Comparison of ENCODE assay signal across 8 cellular contexts in the genomic region with DNA sequence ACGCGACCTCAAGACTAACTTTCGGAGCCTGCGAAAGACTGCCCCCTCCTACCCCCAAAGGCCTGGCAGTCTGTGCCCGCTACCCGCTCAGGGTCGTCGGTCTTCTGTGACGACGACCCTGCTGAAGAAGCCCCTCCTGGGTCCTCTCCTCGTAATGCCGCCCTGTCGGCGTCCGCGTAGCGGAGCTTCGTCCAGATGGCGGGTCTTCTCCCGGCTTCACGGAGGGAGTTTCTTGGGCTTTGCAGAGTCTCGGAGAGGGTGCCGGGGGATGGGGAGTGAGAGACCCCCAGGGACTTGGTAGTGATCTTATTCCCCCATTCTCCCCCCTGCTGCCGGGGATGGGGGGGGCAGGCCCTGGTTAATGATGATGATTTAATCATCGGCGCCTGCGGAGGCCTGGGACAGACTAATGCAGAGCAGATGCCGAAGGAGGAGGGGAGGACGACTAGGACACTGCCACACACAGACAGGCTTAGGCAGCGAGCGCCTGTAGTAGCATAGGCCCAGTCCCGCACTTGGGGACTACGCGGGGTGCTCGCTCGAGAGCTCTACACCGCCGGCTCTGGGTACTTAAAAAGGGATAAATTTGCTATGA. TPM values are rescaled to one million over a fixed set of nuclear protein-coding genes. Genes with fewer than 3 reads are reported as not detected.
DNase-seq lines count a peak whose midpoint lies in the region; ATAC-seq and TF ChIP-seq lines count a peak whose summit lies in the region.

No MANE protein-coding gene starts in this region.

- H3K4me3 Mint-ChIP-seq in effector memory CD8-positive, alpha-beta T cell, result peak overlapping the region; percentile 93 to 97

- H3K9me3 Mint-ChIP-seq in effector memory CD8-positive, alpha-beta T cell, result no peaks in the 10 kb centered on the region

- DNase-seq in A172 (ENCODE audit: low spot score) (peak; percentile 44), GM13977 (ENCODE audit: low spot score) (peak; percentile 58), SK-MEL-5 (ENCODE audit: low read depth, low spot score) (peak; percentile 58), cortex of kidney (lab: John Stamatoyannopoulos, UW) (no peak), NCI-H1092 (lab: John Stamatoyannopoulos, UW) (no peak)
- no peak for DNase-seq in effector memory CD8-positive, alpha-beta T cell

- in situ Hi-C loops in GM13977 (cut with MboI; ENCODE audit: low pct_unique_long_range_greater_than_20kb, low sequenced_read_pairs, unreplicated experiment) (no loop called here), SK-MEL-5 (cut with HindIII; ENCODE audit: low pct_unique_long_range_greater_than_20kb, low sequenced_read_pairs) (no loop called here)

- peak overlapping the region; percentile 99 for H3K27ac Mint-ChIP-seq in effector memory CD8-positive, alpha-beta T cell

- peaks cover 22 to 29% of the 10 kb centered on the region in 2 donors for H3K27me3 ChIP-seq in mucosa of rectum (ENCODE audit: control insufficient read depth in 2 of 2, insufficient read depth in 2 of 2, low read length in 2 of 2)

- H3K27me3 Mint-ChIP-seq in effector memory CD8-positive, alpha-beta T cell, result peaks cover 5 to 38% of the 10 kb centered on the region in 2 donors

- H3K4me3 ChIP-seq in mucosa of rectum (ENCODE audit: low read length in 2 of 2), result peak overlapping the region; percentile 97 to 100

- peak overlapping the region; percentile 99 to 100 for H3K9ac ChIP-seq in mucosa of rectum (ENCODE audit: low read depth in 1 of 2, low read length in 2 of 2)

- ATAC-seq in HG03354 (IDR thresholded peaks at IDR 0.05; ENCODE audit: poor library complexity, severe bottlenecking, unreplicated experiment), result peak; percentile 3
- peak; percentile 8 for ATAC-seq in effector memory CD8-positive, alpha-beta T cell (replicated peaks)

- peaks cover 42% of the 10 kb centered on the region for H3K36me3 Mint-ChIP-seq in effector memory CD8-positive, alpha-beta T cell (ENCODE audit: insufficient read depth)

- H3K36me3 ChIP-seq in mucosa of rectum (ENCODE audit: control insufficient read depth in 2 of 2, insufficient read depth in 2 of 2, low read length in 2 of 2), result peaks cover 7 to 12% of the 10 kb centered on the region in 2 donors

- peaks cover 35 to 38% of the 10 kb centered on the region in 2 donors for H3K4me1 Mint-ChIP-seq in effector memory CD8-positive, alpha-beta T cell (ENCODE audit: low read depth in 2 of 2)

- peak overlapping the region; percentile 100 for H3K27ac ChIP-seq in mucosa of rectum (ENCODE audit: low read depth in 2 of 2, low read length in 2 of 2)

- peaks cover 24 to 36% of the 10 kb centered on the region in 2 donors for H3K4me1 ChIP-seq in mucosa of rectum (ENCODE audit: control insufficient read depth in 2 of 2, insufficient read depth in 2 of 2, low read length in 2 of 2)

- no peak for TF ChIP-seq CTCF in GM13977 (IDR thresholded peaks at IDR 0.05; ENCODE audit: extremely low read depth, insufficient read depth, missing control alignments)

- no peaks in the 10 kb centered on the region for H3K9me3 ChIP-seq in mucosa of rectum (ENCODE audit: control insufficient read depth in 2 of 2, low read length in 2 of 2)

RNA-seq across cellular contexts. Expression of gene PCGF1, which starts 0.5 kb away (rescaled TPM):
- 33.9 and 67.3 TPM in 2 replicates for total RNA-seq in A172 (2014; rRNA removed; shearing (Covaris generic))
- 72.8 and 72.9 TPM in 2 replicates for total RNA-seq in SK-MEL-5 (2014; rRNA removed; shearing (Covaris generic))
- 45.9 and 49.9 TPM in 2 replicates for polyA plus RNA-seq in SK-MEL-5 (2015; cell fraction: cytosol; rRNA removed)
- 109 and 137 TPM in 2 replicates for polyA plus RNA-seq in SK-MEL-5 (2015; cell fraction: nucleus; rRNA removed)

RNA-seq across cellular contexts. Expression of gene TLX2, which starts 6.2 kb away (rescaled TPM):
- total RNA-seq in A172 (2014; rRNA removed; shearing (Covaris generic)), result 0.90 and 1.7 TPM in 2 replicates
- total RNA-seq in SK-MEL-5 (2014; rRNA removed; shearing (Covaris generic)), result 0.16 and 0.55 TPM in 2 replicates
- polyA plus RNA-seq in SK-MEL-5 (2015; cell fraction: cytosol; rRNA removed), result 0.12 TPM in 1 of 2 replicates, not detected in the other
- polyA plus RNA-seq in SK-MEL-5 (2015; cell fraction: nucleus; rRNA removed), result not detected in 2 replicates

RNA-seq across cellular contexts. Expression of gene LBX2, which starts 8.6 kb away (rescaled TPM):
- total RNA-seq in A172 (2014; rRNA removed; shearing (Covaris generic)), result 0.45 TPM in 1 of 2 replicates, not detected in the other
- total RNA-seq in SK-MEL-5 (2014; rRNA removed; shearing (Covaris generic)), result 7.7 and 14.9 TPM in 2 replicates
- polyA plus RNA-seq in SK-MEL-5 (2015; cell fraction: cytosol; rRNA removed), result 13.9 and 15.9 TPM in 2 replicates
- polyA plus RNA-seq in SK-MEL-5 (2015; cell fraction: nucleus; rRNA removed), result 27.8 and 38.2 TPM in 2 replicates

RNA-seq across cellular contexts. Expression of gene DQX1, which starts 18.0 kb away (rescaled TPM):
- 0.17 TPM in 1 of 2 replicates, not detected in the other for total RNA-seq in A172 (2014; rRNA removed; shearing (Covaris generic))
- 0.16 and 0.21 TPM in 2 replicates for total RNA-seq in SK-MEL-5 (2014; rRNA removed; shearing (Covaris generic))
- 0.25 and 0.47 TPM in 2 replicates for polyA plus RNA-seq in SK-MEL-5 (2015; cell fraction: cytosol; rRNA removed)
- polyA plus RNA-seq in SK-MEL-5 (2015; cell fraction: nucleus; rRNA removed), result 1.4 and 5.1 TPM in 2 replicates

RNA-seq across cellular contexts. Expression of gene AUP1, which starts 21.5 kb away (rescaled TPM):
- total RNA-seq in A172 (2014; rRNA removed; shearing (Covaris generic)), result 150 and 194 TPM in 2 replicates
- total RNA-seq in SK-MEL-5 (2014; rRNA removed; shearing (Covaris generic)), result 366 and 433 TPM in 2 replicates
- polyA plus RNA-seq in SK-MEL-5 (2015; cell fraction: cytosol; rRNA removed), result 301 and 335 TPM in 2 replicates
- polyA plus RNA-seq in SK-MEL-5 (2015; cell fraction: nucleus; rRNA removed), result 1,451 and 2,044 TPM in 2 replicates

Comparison
In these comparisons a context has a peak if more than half of its experiments do, and no peak if none do; other contexts are left out.
1. DNase-seq: peak in A172 (single experiment), GM13977 (single experiment) and SK-MEL-5 (single experiment); none in effector memory CD8-positive, alpha-beta T cell (0 of 3), cortex of kidney (single experiment) and NCI-H1092 (single experiment).